12 cellular contexts compared by ENCODE assay signal in genomic region chr18:62939433-62939832, GRCh38.
DNase-seq lines count a peak whose midpoint lies in the region; ATAC-seq and TF ChIP-seq lines count a peak whose summit lies in the region.
"Had no signal": no experiment of that assay in that cellular context is flagged by ENCODE, and none has a peak within 500 bp of the region (broad histone marks: within the 10 kb centered on the region; RNA-seq: fewer than 3 reads in every experiment).

No MANE protein-coding gene starts in this region.

- H4K20me1 ChIP-seq in osteoblast (ENCODE audit: insufficient read depth, low read length) = no peaks in the 10 kb centered on the region

- H3K27ac Mint-ChIP-seq in memory B cell = peak overlapping the region; percentile 73
- H3K27ac Mint-ChIP-seq in stimulated activated naive CD8-positive, alpha-beta T cell treated with anti-CD3 and anti-CD28 coated beads, Interleukin-15, amount 100 ng/mL, for 72 hours = no peak overlapping the region
- peak overlapping the region in 1 of 10 donors; percentile 26 for H3K27ac Mint-ChIP-seq in naive thymus-derived CD8-positive, alpha-beta T cell

- no peak overlapping the region for H3K4me3 Mint-ChIP-seq in memory B cell
- H3K4me3 Mint-ChIP-seq in stimulated activated naive CD8-positive, alpha-beta T cell treated with anti-CD3 and anti-CD28 coated beads, Interleukin-15, amount 100 ng/mL, for 72 hours = no peak overlapping the region
- H3K4me3 Mint-ChIP-seq in naive thymus-derived CD8-positive, alpha-beta T cell = no peak overlapping the region

- no peaks in the 10 kb centered on the region for H3K27me3 ChIP-seq in osteoblast (ENCODE audit: insufficient read depth, low read length)

- no peak overlapping the region for H3K4me2 ChIP-seq in osteoblast (ENCODE audit: insufficient read depth, low read length)
- H3K4me2 ChIP-seq: A549 had no signal

- ATAC-seq in Right ventricle myocardium inferior = peak; percentile 54
- no peak for ATAC-seq in memory B cell (ENCODE audit: low read depth)
- ATAC-seq in stimulated activated naive CD8-positive, alpha-beta T cell treated with anti-CD3 and anti-CD28 coated beads, Interleukin-15, amount 100 ng/mL, for 72 hours = no peak
- ATAC-seq in HG03520 (IDR thresholded peaks at IDR 0.05; ENCODE audit: unreplicated experiment) = no peak
- ATAC-seq in naive thymus-derived CD8-positive, alpha-beta T cell = no peak
- ATAC-seq: A549 had no signal

- H3K27ac ChIP-seq in cingulate gyrus (ENCODE audit: low read depth, low read length) (peak overlapping the region; percentile 83), osteoblast (ENCODE audit: low read depth, low read length) (no peak overlapping the region)

- H3K4me1 Mint-ChIP-seq in memory B cell = peaks cover 9% of the 10 kb centered on the region
- peaks cover 23% of the 10 kb centered on the region for H3K4me1 Mint-ChIP-seq in stimulated activated naive CD8-positive, alpha-beta T cell treated with anti-CD3 and anti-CD28 coated beads, Interleukin-15, amount 100 ng/mL, for 72 hours
- peaks cover 0 to 22% (median 8%) of the 10 kb centered on the region in 4 donors for H3K4me1 Mint-ChIP-seq in naive thymus-derived CD8-positive, alpha-beta T cell

- peaks cover 12% of the 10 kb centered on the region for H3K4me1 ChIP-seq in osteoblast (ENCODE audit: insufficient read depth, low read length)

- TF ChIP-seq CTCF in osteoblast (IDR thresholded peaks at IDR 0.05; ENCODE audit: extremely low read depth, low read depth, low read length) = no peak

- peaks cover 1% of the 10 kb centered on the region for H3K36me3 Mint-ChIP-seq in memory B cell
- H3K36me3 Mint-ChIP-seq in naive thymus-derived CD8-positive, alpha-beta T cell = peaks cover 0 to 10% (median 0%) of the 10 kb centered on the region in 3 donors

- no peaks in the 10 kb centered on the region for H3K9me3 ChIP-seq in osteoblast (ENCODE audit: low read depth, low read length)
- H3K9me3 ChIP-seq: A549 had no signal

- no peaks in the 10 kb centered on the region for H3K9me3 Mint-ChIP-seq in memory B cell
- H3K9me3 Mint-ChIP-seq in stimulated activated naive CD8-positive, alpha-beta T cell treated with anti-CD3 and anti-CD28 coated beads, Interleukin-15, amount 100 ng/mL, for 72 hours = no peaks in the 10 kb centered on the region
- no peaks in the 10 kb centered on the region for H3K9me3 Mint-ChIP-seq in naive thymus-derived CD8-positive, alpha-beta T cell

- H2AFZ ChIP-seq in osteoblast (ENCODE audit: low read length) = no peak overlapping the region

- no peak overlapping the region for H3K4me3 ChIP-seq in osteoblast (ENCODE audit: insufficient read depth, low read length)
- H3K4me3 ChIP-seq: A549, skin epidermis had no signal

- POLR2A ChIA-PET in naive thymus-derived CD8-positive, alpha-beta T cell (lab: Charles Lee) = no interaction called here

- H3K79me2 ChIP-seq in osteoblast (ENCODE audit: insufficient read depth, low read length) = no peaks in the 10 kb centered on the region

- H3K36me3 ChIP-seq in osteoblast (ENCODE audit: insufficient read depth, low read length) = no peaks in the 10 kb centered on the region

- intact Hi-C loops in Right ventricle myocardium inferior (cut with DNase I) = no loop called here
- intact Hi-C loops in cardiac septum (cut with DNase I) = no loop called here

- no peaks in the 10 kb centered on the region for H3K27me3 Mint-ChIP-seq in memory B cell
- no peaks in the 10 kb centered on the region for H3K27me3 Mint-ChIP-seq in stimulated activated naive CD8-positive, alpha-beta T cell treated with anti-CD3 and anti-CD28 coated beads, Interleukin-15, amount 100 ng/mL, for 72 hours
- no peaks in the 10 kb centered on the region for H3K27me3 Mint-ChIP-seq in naive thymus-derived CD8-positive, alpha-beta T cell

- no peak for DNase-seq in Right ventricle myocardium inferior (ENCODE audit: missing footprints)
- DNase-seq in cardiac septum (ENCODE audit: low spot score) = no peak
- no peak for DNase-seq in memory B cell (ENCODE audit: low spot score in 2 of 2)
- no peak for DNase-seq in stimulated activated naive CD8-positive, alpha-beta T cell treated with anti-CD3 and anti-CD28 coated beads, Interleukin-15, amount 100 ng/mL, for 72 hours
- DNase-seq in naive thymus-derived CD8-positive, alpha-beta T cell = no peak
- no peak for DNase-seq in osteoblast (ENCODE audit: insufficient read length, low spot score, missing footprints)
- DNase-seq: midbrain, T-helper 1 cell had no signal
